In genomic region chr9:99819484-99820329, GRCh38 we compare ENCODE assay signal across 1 cellular context.
TF ChIP-seq lines count a peak whose summit lies in the region.

No MANE protein-coding gene starts in this region.

TF ChIP-seq in HepG2, 621 proteins besides CTCF, POLR2A, EP300 and RAD21 (continued from another document and continues in another):
- TF ChIP-seq ZBTB40 (IDR thresholded peaks at IDR 0.05) (no peak), ZBTB40 (CRISPR knock-in tag; IDR thresholded peaks at IDR 0.05) (peak; percentile 69; the same call in 1 of the 2 replicates), ZNF780A (CRISPR knock-in tag; IDR thresholded peaks at IDR 0.05) (0 out of 2 replicates have a peak, but pooled peaks have one; percentile 47), ZNF317 (CRISPR knock-in tag; IDR thresholded peaks at IDR 0.05) (no peak), ZNF30 (CRISPR knock-in tag; IDR thresholded peaks at IDR 0.05) (0 out of 2 replicates have a peak, but pooled peaks have one; percentile 54), MXD4 (CRISPR knock-in tag; IDR thresholded peaks at IDR 0.05) (peak; percentile 79), CERS6 (CRISPR knock-in tag; IDR thresholded peaks at IDR 0.05) (no peak; the same call in 1 of the 2 replicates), RXRB (CRISPR knock-in tag; IDR thresholded peaks at IDR 0.05; ENCODE audit: borderline replicate concordance) (peak; percentile 23; the same call in 1 of the 2 replicates), ZC3H13 (CRISPR knock-in tag; IDR thresholded peaks at IDR 0.05) (peak; percentile 55; the same call in 1 of the 2 replicates), ELF1 (CRISPR knock-in tag; IDR thresholded peaks at IDR 0.05) (peak; percentile 81), ERF (CRISPR knock-in tag; IDR thresholded peaks at IDR 0.05) (peak; percentile 64), ZNF331 (CRISPR knock-in tag; IDR thresholded peaks at IDR 0.05) (peak; percentile 63; the same call in 1 of the 2 replicates), ZGPAT (CRISPR knock-in tag; IDR thresholded peaks at IDR 0.05) (peak; percentile 89), ONECUT2 (CRISPR knock-in tag; IDR thresholded peaks at IDR 0.05) (0 out of 2 replicates have a peak, but pooled peaks have one; percentile 9), RXRA (CRISPR knock-in tag; IDR thresholded peaks at IDR 0.05) (peak; percentile 57), ZFP36 (IDR thresholded peaks at IDR 0.05; ENCODE audit: borderline replicate concordance, low read depth, low read length, partially characterized antibody) (no peak), JUN (CRISPR knock-in tag; IDR thresholded peaks at IDR 0.05) (no peak), ZNF468 (CRISPR knock-in tag; IDR thresholded peaks at IDR 0.05) (no peak), MAZ (IDR thresholded peaks at IDR 0.05; ENCODE audit: borderline replicate concordance, low read depth, low read length) (peak; percentile 67; the same call in 1 of the 2 replicates), MAZ (CRISPR knock-in tag; IDR thresholded peaks at IDR 0.05; ENCODE audit: low read depth) (peak; percentile 78), PHB2 (IDR thresholded peaks at IDR 0.05; ENCODE audit: partially characterized antibody) (no peak), KDM6A (CRISPR knock-in tag; IDR thresholded peaks at IDR 0.05; ENCODE audit: low read depth) (no peak), ZFX (CRISPR knock-in tag; IDR thresholded peaks at IDR 0.05; ENCODE audit: low read depth) (peak; percentile 93), ZBTB26 (CRISPR knock-in tag; IDR thresholded peaks at IDR 0.05; ENCODE audit: borderline replicate concordance) (peak; percentile 29; the same call in 1 of the 2 replicates), DZIP1 (CRISPR knock-in tag; IDR thresholded peaks at IDR 0.05) (peak; percentile 31; the same call in 1 of the 2 replicates), KLF13 (CRISPR knock-in tag; IDR thresholded peaks at IDR 0.05) (peak; percentile 78; the same call in 1 of the 2 replicates), FOXA1 (IDR thresholded peaks at IDR 0.05) (no peak), FOXA1 (CRISPR knock-in tag; IDR thresholded peaks at IDR 0.05) (peak; percentile 7; the same call in 1 of the 2 replicates)
- TF ChIP-seq, protein P1, sequence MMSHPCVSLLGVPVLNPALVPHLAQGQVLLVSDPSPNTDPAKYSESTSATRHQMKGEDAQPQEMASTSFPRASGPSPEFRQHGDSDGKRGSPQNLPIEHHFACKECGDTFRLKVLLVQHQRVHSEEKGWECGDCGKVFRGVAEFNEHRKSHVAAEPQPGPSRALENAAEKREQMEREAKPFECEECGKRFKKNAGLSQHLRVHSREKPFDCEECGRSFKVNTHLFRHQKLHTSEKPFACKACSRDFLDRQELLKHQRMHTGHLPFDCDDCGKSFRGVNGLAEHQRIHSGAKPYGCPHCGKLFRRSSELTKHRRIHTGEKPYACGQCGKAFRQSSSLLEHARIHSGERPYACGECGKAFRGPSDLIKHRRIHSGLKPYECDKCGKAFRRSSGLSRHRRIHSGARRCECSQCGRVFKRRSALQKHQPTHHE (CRISPR knock-in tag; IDR thresholded peaks at IDR 0.05; ENCODE audit: borderline replicate concordance) = no peak
- TF ChIP-seq, protein P2, sequence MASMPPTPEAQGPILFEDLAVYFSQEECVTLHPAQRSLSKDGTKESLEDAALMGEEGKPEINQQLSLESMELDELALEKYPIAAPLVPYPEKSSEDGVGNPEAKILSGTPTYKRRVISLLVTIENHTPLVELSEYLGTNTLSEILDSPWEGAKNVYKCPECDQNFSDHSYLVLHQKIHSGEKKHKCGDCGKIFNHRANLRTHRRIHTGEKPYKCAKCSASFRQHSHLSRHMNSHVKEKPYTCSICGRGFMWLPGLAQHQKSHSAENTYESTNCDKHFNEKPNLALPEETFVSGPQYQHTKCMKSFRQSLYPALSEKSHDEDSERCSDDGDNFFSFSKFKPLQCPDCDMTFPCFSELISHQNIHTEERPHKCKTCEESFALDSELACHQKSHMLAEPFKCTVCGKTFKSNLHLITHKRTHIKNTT (CRISPR knock-in tag; IDR thresholded peaks at IDR 0.05) = no peak
- TF ChIP-seq, protein P3, sequence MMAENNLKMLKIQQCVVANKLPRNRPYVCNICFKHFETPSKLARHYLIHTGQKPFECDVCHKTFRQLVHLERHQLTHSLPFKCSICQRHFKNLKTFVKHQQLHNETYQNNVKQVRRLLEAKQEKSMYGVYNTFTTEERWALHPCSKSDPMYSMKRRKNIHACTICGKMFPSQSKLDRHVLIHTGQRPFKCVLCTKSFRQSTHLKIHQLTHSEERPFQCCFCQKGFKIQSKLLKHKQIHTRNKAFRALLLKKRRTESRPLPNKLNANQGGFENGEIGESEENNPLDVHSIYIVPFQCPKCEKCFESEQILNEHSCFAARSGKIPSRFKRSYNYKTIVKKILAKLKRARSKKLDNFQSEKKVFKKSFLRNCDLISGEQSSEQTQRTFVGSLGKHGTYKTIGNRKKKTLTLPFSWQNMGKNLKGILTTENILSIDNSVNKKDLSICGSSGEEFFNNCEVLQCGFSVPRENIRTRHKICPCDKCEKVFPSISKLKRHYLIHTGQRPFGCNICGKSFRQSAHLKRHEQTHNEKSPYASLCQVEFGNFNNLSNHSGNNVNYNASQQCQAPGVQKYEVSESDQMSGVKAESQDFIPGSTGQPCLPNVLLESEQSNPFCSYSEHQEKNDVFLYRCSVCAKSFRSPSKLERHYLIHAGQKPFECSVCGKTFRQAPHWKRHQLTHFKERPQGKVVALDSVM (CRISPR knock-in tag; IDR thresholded peaks at IDR 0.05) = peak; percentile 31; the same call in 1 of the 2 replicates
- TF ChIP-seq, protein P4, sequence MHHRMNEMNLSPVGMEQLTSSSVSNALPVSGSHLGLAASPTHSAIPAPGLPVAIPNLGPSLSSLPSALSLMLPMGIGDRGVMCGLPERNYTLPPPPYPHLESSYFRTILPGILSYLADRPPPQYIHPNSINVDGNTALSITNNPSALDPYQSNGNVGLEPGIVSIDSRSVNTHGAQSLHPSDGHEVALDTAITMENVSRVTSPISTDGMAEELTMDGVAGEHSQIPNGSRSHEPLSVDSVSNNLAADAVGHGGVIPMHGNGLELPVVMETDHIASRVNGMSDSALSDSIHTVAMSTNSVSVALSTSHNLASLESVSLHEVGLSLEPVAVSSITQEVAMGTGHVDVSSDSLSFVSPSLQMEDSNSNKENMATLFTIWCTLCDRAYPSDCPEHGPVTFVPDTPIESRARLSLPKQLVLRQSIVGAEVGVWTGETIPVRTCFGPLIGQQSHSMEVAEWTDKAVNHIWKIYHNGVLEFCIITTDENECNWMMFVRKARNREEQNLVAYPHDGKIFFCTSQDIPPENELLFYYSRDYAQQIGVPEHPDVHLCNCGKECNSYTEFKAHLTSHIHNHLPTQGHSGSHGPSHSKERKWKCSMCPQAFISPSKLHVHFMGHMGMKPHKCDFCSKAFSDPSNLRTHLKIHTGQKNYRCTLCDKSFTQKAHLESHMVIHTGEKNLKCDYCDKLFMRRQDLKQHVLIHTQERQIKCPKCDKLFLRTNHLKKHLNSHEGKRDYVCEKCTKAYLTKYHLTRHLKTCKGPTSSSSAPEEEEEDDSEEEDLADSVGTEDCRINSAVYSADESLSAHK (CRISPR knock-in tag; IDR thresholded peaks at IDR 0.05; ENCODE audit: borderline replicate concordance) = no peak
